ENCODE assay signal across 15 cellular contexts in the genomic region with DNA sequence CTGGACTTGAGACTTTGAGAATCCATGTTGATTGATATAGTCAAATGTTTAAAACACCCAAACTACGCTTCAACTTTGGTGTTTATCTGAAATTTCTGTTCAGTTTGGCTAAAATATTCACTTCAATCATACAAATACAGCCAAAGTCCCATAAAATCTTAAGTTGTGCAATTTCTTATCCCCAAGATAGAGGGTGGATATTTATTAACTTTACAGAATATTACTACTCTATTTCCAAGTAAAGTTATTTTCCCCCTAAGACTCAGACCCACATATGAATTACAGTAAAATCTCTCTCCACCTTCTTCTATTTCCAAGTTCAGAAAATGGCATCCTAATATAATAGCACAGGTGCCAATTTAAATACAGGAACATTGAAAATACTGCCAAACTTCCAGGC.
A peak's percentile ranks its signal among the peaks of the same experiment; 100 is the strongest.
DNase-seq lines count a peak whose midpoint lies in the region; ATAC-seq and TF ChIP-seq lines count a peak whose summit lies in the region.
"Had no signal": no experiment of that assay in that cellular context is flagged by ENCODE, and none has a peak within 500 bp of the region (broad histone marks: within the 10 kb centered on the region; RNA-seq: fewer than 3 reads in every experiment).

No MANE protein-coding gene starts in this region.

- no peaks in the 10 kb centered on the region for H3K27me3 Mint-ChIP-seq in nephron (ENCODE audit: low read depth)
- H3K27me3 Mint-ChIP-seq: CD4-positive, alpha-beta T cell had no signal

- no peak overlapping the region for H3K4me3 ChIP-seq in Karpas-422 (ENCODE audit: low read length)
- no peak overlapping the region for H3K4me3 ChIP-seq in tibial artery
- no peak overlapping the region for H3K4me3 ChIP-seq in Peyer's patch

- H3K9me2 ChIP-seq in Karpas-422 (replicated peaks; ENCODE audit: insufficient read depth, low read length), result no peaks in the 10 kb centered on the region

- TF ChIP-seq CTCF in nephron (IDR thresholded peaks at IDR 0.05; ENCODE audit: unreplicated experiment in 3 of 3) (no peak), tibial artery (IDR thresholded peaks at IDR 0.05) (no peak), Peyer's patch (IDR thresholded peaks at IDR 0.05) (no peak)

- intact Hi-C loops in Right ventricle myocardium superior (cut with DNase I), result no loop called here
- intact Hi-C loops in cardiac septum (cut with DNase I), result loop anchor here (10.0 kb wide), 1 partner anchor 285 kb away; the partner anchor contains the start of gene EBF1
- intact Hi-C loops in tibial artery (cut with DNase I; ENCODE audit: low total_unique reads), result no loop called here

- TF ChIP-seq POLR2A in Peyer's patch (IDR thresholded peaks at IDR 0.05), result no peak

- no peak overlapping the region for H3K4me2 ChIP-seq in Karpas-422 (ENCODE audit: low read depth, low read length, poor library complexity, severe bottlenecking)

- H3K36me3 Mint-ChIP-seq in nephron (ENCODE audit: low read depth), result peaks cover 6% of the 10 kb centered on the region

- H3K9me3 Mint-ChIP-seq in nephron, result no peaks in the 10 kb centered on the region
- H3K9me3 Mint-ChIP-seq: CD4-positive, alpha-beta T cell; H9 had no signal

- no peaks in the 10 kb centered on the region for H3K36me3 ChIP-seq in Karpas-422 (ENCODE audit: insufficient read depth, low read length)
- no peaks in the 10 kb centered on the region for H3K36me3 ChIP-seq in tibial artery
- H3K36me3 ChIP-seq in Peyer's patch, result no peaks in the 10 kb centered on the region

- H3K27ac ChIP-seq in Karpas-422 (ENCODE audit: low read length) (peak overlapping the region; percentile 9), tibial artery (peak overlapping the region; percentile 6 to 30), Peyer's patch (no peak overlapping the region)
- H3K27ac ChIP-seq: 22Rv1 had no signal

- H2AFZ ChIP-seq in Karpas-422 (ENCODE audit: low read length), result no peak overlapping the region

- H3K9ac ChIP-seq in Karpas-422 (ENCODE audit: low read length), result no peak overlapping the region

- H3K4me3 Mint-ChIP-seq in nephron, result no peak overlapping the region
- H3K4me3 Mint-ChIP-seq: CD4-positive, alpha-beta T cell; H9 had no signal

- ATAC-seq in Right ventricle myocardium superior (ENCODE audit: poor library complexity), result peak; percentile 54
- no peak for ATAC-seq in GM21717 (IDR thresholded peaks at IDR 0.05; ENCODE audit: unreplicated experiment)

- H3K9me3 ChIP-seq in Karpas-422 (ENCODE audit: low read length) (no peaks in the 10 kb centered on the region), tibial artery (no peaks in the 10 kb centered on the region), Peyer's patch (no peaks in the 10 kb centered on the region)

- H3K79me2 ChIP-seq in Karpas-422 (ENCODE audit: low read length), result peaks cover 97% of the 10 kb centered on the region

- no peaks in the 10 kb centered on the region for H4K20me1 ChIP-seq in Karpas-422 (ENCODE audit: insufficient read depth, low read depth, low read length)

- H3K4me1 ChIP-seq in Karpas-422 (ENCODE audit: low read length) (peaks cover 37% of the 10 kb centered on the region), tibial artery (peaks cover 0 to 49% (median 14%) of the 10 kb centered on the region in 4 donors), Peyer's patch (peaks cover 0 to 4% (median 1%) of the 10 kb centered on the region in 4 donors)

- DNase-seq in Right ventricle myocardium superior (no peak), cardiac septum (ENCODE audit: low spot score) (no peak), Karpas-422 (no peak), tibial artery (no peak), Peyer's patch (no peak), NCI-H187 (lab: John Stamatoyannopoulos, UW) (no peak)
- DNase-seq: C1 segment of cervical spinal cord; Calu3; CD4-positive, alpha-beta T cell; DMS 273 treated with DMSO at 0.1 percent for 48 hours; GOT3; H9 had no signal

- H3K27ac Mint-ChIP-seq in nephron, result peak overlapping the region in 2 of 3 experiments; percentile 64 to 77
- H3K27ac Mint-ChIP-seq: CD4-positive, alpha-beta T cell; H9 had no signal

- H3K4me1 Mint-ChIP-seq in nephron, result peaks cover 36% of the 10 kb centered on the region

- no peaks in the 10 kb centered on the region for H3K27me3 ChIP-seq in Karpas-422 (ENCODE audit: low read length)
- H3K27me3 ChIP-seq in tibial artery, result no peaks in the 10 kb centered on the region
- H3K27me3 ChIP-seq in Peyer's patch, result no peaks in the 10 kb centered on the region

Comparison
In these comparisons a context has a peak if more than half of its experiments do, and no peak if none do; other contexts are left out.
1. H3K27ac ChIP-seq: peak in Karpas-422 (single experiment) and tibial artery (2 of 2); none in Peyer's patch (0 of 4).